In the genomic region with DNA sequence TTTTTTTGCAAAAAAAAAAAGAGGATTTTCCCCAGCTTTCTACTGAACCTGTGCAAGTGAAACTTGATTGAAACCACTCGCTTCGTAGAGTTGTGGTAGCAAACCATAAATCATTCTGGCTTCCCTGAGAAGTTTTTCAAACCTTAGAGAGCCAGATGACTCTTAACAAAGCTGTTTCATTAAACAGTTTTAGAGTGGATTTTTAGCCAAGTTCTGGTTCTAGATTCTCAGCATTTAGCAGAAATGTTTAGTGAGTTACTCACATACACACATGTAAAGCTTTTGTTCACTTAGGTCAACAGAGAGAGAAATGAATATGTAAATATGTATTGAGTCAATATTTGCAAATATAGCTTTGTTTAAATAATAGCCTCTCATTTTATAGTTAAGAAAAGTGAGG, we compare ENCODE assay signal across 1 cellular context.
TF ChIP-seq lines count a peak whose summit lies in the region.

No MANE protein-coding gene starts in this region.

TF ChIP-seq in GM12878, 131 proteins besides CTCF, POLR2A, EP300 and RAD21:
- TF ChIP-seq CREM (IDR thresholded peaks at IDR 0.05; ENCODE audit: low read depth): no peak
- 0 out of 2 replicates have a peak, but pooled peaks have one; percentile 18 for TF ChIP-seq ZNF24 (IDR thresholded peaks at IDR 0.05)
- no peak for TF ChIP-seq YY1 (IDR thresholded peaks at IDR 0.05; ENCODE audit: low read depth, low read length)
- peak; percentile 66; the same call in 1 of the 2 replicates for TF ChIP-seq NFIC (IDR thresholded peaks at IDR 0.05; ENCODE audit: low read depth, low read length)
- no peak for TF ChIP-seq ATF7 (IDR thresholded peaks at IDR 0.05; ENCODE audit: low read depth)
- TF ChIP-seq EZH2 (IDR thresholded peaks at IDR 0.05; ENCODE audit: borderline replicate concordance, control insufficient read depth, low read depth, low read length): no peak
- TF ChIP-seq IRF4 (IDR thresholded peaks at IDR 0.05; ENCODE audit: low read depth, low read length): no peak
- TF ChIP-seq MEF2A (IDR thresholded peaks at IDR 0.05; ENCODE audit: insufficient read depth, low read depth, low read length): 0 out of 2 replicates have a peak, but pooled peaks have one; percentile 10
- no peak for TF ChIP-seq GABPA (IDR thresholded peaks at IDR 0.05; ENCODE audit: low read depth)
- peak; percentile 45; the same call in 1 of the 2 replicates for TF ChIP-seq ZNF384 (IDR thresholded peaks at IDR 0.05; ENCODE audit: borderline replicate concordance, low read depth, low read length)
- TF ChIP-seq, protein P1, sequence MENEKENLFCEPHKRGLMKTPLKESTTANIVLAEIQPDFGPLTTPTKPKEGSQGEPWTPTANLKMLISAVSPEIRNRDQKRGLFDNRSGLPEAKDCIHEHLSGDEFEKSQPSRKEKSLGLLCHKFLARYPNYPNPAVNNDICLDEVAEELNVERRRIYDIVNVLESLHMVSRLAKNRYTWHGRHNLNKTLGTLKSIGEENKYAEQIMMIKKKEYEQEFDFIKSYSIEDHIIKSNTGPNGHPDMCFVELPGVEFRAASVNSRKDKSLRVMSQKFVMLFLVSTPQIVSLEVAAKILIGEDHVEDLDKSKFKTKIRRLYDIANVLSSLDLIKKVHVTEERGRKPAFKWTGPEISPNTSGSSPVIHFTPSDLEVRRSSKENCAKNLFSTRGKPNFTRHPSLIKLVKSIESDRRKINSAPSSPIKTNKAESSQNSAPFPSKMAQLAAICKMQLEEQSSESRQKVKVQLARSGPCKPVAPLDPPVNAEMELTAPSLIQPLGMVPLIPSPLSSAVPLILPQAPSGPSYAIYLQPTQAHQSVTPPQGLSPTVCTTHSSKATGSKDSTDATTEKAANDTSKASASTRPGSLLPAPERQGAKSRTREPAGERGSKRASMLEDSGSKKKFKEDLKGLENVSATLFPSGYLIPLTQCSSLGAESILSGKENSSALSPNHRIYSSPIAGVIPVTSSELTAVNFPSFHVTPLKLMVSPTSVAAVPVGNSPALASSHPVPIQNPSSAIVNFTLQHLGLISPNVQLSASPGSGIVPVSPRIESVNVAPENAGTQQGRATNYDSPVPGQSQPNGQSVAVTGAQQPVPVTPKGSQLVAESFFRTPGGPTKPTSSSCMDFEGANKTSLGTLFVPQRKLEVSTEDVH (IDR thresholded peaks at IDR 0.05; ENCODE audit: low read depth, partially characterized antibody): no peak
- no peak for TF ChIP-seq SRF (IDR thresholded peaks at IDR 0.05; ENCODE audit: low read depth in 2 of 2, low read length in 2 of 2)
- no peak for TF ChIP-seq HDAC6 (IDR thresholded peaks at IDR 0.05; ENCODE audit: unreplicated experiment)
- no peak for TF ChIP-seq SPI1 (IDR thresholded peaks at IDR 0.05; ENCODE audit: borderline replicate concordance, insufficient read depth, low read depth, low read length)
- TF ChIP-seq RBBP5 (conservative IDR thresholded peaks at IDR 0.05): no peak
- TF ChIP-seq, protein P2, sequence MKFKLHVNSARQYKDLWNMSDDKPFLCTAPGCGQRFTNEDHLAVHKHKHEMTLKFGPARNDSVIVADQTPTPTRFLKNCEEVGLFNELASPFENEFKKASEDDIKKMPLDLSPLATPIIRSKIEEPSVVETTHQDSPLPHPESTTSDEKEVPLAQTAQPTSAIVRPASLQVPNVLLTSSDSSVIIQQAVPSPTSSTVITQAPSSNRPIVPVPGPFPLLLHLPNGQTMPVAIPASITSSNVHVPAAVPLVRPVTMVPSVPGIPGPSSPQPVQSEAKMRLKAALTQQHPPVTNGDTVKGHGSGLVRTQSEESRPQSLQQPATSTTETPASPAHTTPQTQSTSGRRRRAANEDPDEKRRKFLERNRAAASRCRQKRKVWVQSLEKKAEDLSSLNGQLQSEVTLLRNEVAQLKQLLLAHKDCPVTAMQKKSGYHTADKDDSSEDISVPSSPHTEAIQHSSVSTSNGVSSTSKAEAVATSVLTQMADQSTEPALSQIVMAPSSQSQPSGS (IDR thresholded peaks at IDR 0.05; ENCODE audit: low read length): peak; percentile 69; the same call in 1 of the 2 replicates
- no peak for TF ChIP-seq DPF2 (IDR thresholded peaks at IDR 0.05)
- no peak; the same call in 1 of the 2 replicates for TF ChIP-seq SMAD5 (IDR thresholded peaks at IDR 0.05; ENCODE audit: low read depth)
- peak; percentile 27; the same call in 1 of the 2 replicates for TF ChIP-seq PAX5 (IDR thresholded peaks at IDR 0.05; ENCODE audit: borderline replicate concordance, low read depth, low read length)
- TF ChIP-seq TCF12 (IDR thresholded peaks at IDR 0.05; ENCODE audit: low read depth, low read length): peak; percentile 56; the same call in 1 of the 2 replicates
- no peak for TF ChIP-seq IRF5 (IDR thresholded peaks at IDR 0.05; ENCODE audit: borderline replicate concordance)
- TF ChIP-seq BHLHE40 (IDR thresholded peaks at IDR 0.05; ENCODE audit: borderline replicate concordance in 1 of 2, low read depth in 2 of 2, low read length in 1 of 2): no peak
- no peak for TF ChIP-seq RELA (IDR thresholded peaks at IDR 0.05; ENCODE audit: borderline replicate concordance, partially characterized antibody)
- no peak for TF ChIP-seq EED (IDR thresholded peaks at IDR 0.05; ENCODE audit: low read depth)
- TF ChIP-seq BCL11A (IDR thresholded peaks at IDR 0.05; ENCODE audit: low read depth, low read length): 0 out of 2 replicates have a peak, but pooled peaks have one; percentile 23
- no peak for TF ChIP-seq MXI1 (IDR thresholded peaks at IDR 0.05; ENCODE audit: low read depth, low read length)
- no peak for TF ChIP-seq CHD1 (IDR thresholded peaks at IDR 0.05; ENCODE audit: low read depth, low read length)
- TF ChIP-seq ZNF274 (IDR thresholded peaks at IDR 0.05; ENCODE audit: insufficient read depth, insufficient read length): no peak
- no peak for TF ChIP-seq EGR1 (IDR thresholded peaks at IDR 0.05; ENCODE audit: borderline replicate concordance in 1 of 2, low read depth in 2 of 2, low read length in 2 of 2)
- peak; percentile 86 for TF ChIP-seq RUNX3 (IDR thresholded peaks at IDR 0.05; ENCODE audit: low read length)
- TF ChIP-seq POLR2AphosphoS2 (IDR thresholded peaks at IDR 0.05; ENCODE audit: low read depth, low read length): no peak
- no peak for TF ChIP-seq HDGF (IDR thresholded peaks at IDR 0.05)
- peak; percentile 67 for TF ChIP-seq BCL3 (IDR thresholded peaks at IDR 0.05; ENCODE audit: borderline replicate concordance, insufficient read depth, low read depth, low read length, poor library complexity, severe bottlenecking)
- TF ChIP-seq IKZF1 (conservative IDR thresholded peaks at IDR 0.05): no peak
- TF ChIP-seq FOXM1 (IDR thresholded peaks at IDR 0.05; ENCODE audit: low read depth, low read length): peak; percentile 52; the same call in 1 of the 2 replicates
- TF ChIP-seq NR2C2 (IDR thresholded peaks at IDR 0.05; ENCODE audit: borderline replicate concordance, control insufficient read depth, insufficient read length, low read depth): no peak
- TF ChIP-seq ZBED1 (IDR thresholded peaks at IDR 0.05; ENCODE audit: borderline replicate concordance): 0 out of 2 replicates have a peak, but pooled peaks have one; percentile 22
- TF ChIP-seq, protein P3, sequence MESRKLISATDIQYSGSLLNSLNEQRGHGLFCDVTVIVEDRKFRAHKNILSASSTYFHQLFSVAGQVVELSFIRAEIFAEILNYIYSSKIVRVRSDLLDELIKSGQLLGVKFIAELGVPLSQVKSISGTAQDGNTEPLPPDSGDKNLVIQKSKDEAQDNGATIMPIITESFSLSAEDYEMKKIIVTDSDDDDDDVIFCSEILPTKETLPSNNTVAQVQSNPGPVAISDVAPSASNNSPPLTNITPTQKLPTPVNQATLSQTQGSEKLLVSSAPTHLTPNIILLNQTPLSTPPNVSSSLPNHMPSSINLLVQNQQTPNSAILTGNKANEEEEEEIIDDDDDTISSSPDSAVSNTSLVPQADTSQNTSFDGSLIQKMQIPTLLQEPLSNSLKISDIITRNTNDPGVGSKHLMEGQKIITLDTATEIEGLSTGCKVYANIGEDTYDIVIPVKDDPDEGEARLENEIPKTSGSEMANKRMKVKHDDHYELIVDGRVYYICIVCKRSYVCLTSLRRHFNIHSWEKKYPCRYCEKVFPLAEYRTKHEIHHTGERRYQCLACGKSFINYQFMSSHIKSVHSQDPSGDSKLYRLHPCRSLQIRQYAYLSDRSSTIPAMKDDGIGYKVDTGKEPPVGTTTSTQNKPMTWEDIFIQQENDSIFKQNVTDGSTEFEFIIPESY (IDR thresholded peaks at IDR 0.05): no peak
- TF ChIP-seq WRNIP1 (IDR thresholded peaks at IDR 0.05; ENCODE audit: borderline replicate concordance, low read depth, low read length): no peak
- 0 out of 2 replicates have a peak, but pooled peaks have one; percentile 6 for TF ChIP-seq CREB1 (IDR thresholded peaks at IDR 0.05; ENCODE audit: low read depth)
- TF ChIP-seq, protein P4, sequence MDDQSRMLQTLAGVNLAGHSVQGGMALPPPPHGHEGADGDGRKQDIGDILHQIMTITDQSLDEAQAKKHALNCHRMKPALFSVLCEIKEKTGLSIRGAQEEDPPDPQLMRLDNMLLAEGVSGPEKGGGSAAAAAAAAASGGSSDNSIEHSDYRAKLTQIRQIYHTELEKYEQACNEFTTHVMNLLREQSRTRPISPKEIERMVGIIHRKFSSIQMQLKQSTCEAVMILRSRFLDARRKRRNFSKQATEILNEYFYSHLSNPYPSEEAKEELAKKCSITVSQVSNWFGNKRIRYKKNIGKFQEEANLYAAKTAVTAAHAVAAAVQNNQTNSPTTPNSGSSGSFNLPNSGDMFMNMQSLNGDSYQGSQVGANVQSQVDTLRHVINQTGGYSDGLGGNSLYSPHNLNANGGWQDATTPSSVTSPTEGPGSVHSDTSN (IDR thresholded peaks at IDR 0.05; ENCODE audit: insufficient replicate concordance, low read depth, low read length): peak; percentile 67
- TF ChIP-seq, protein P5, sequence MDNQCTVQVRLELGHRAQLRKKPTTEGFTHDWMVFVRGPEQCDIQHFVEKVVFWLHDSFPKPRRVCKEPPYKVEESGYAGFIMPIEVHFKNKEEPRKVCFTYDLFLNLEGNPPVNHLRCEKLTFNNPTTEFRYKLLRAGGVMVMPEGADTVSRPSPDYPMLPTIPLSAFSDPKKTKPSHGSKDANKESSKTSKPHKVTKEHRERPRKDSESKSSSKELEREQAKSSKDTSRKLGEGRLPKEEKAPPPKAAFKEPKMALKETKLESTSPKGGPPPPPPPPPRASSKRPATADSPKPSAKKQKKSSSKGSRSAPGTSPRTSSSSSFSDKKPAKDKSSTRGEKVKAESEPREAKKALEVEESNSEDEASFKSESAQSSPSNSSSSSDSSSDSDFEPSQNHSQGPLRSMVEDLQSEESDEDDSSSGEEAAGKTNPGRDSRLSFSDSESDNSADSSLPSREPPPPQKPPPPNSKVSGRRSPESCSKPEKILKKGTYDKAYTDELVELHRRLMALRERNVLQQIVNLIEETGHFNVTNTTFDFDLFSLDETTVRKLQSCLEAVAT (IDR thresholded peaks at IDR 0.05): no peak
- TF ChIP-seq NR2C1 (IDR thresholded peaks at IDR 0.05): no peak
- TF ChIP-seq JUNB (IDR thresholded peaks at IDR 0.05): peak; percentile 22; the same call in 1 of the 2 replicates
- TF ChIP-seq HDAC2 (IDR thresholded peaks at IDR 0.05): no peak
- no peak for TF ChIP-seq LARP7 (IDR thresholded peaks at IDR 0.05)
- peak; percentile 58; the same call in 1 of the 2 replicates for TF ChIP-seq PKNOX1 (IDR thresholded peaks at IDR 0.05)
- no peak for TF ChIP-seq NFXL1 (IDR thresholded peaks at IDR 0.05; ENCODE audit: borderline replicate concordance)
- TF ChIP-seq TCF3 (IDR thresholded peaks at IDR 0.05; ENCODE audit: borderline replicate concordance, insufficient read depth, low read depth, low read length): no peak
